Comparison of ENCODE assay signal across 2 cellular contexts in the genomic region with DNA sequence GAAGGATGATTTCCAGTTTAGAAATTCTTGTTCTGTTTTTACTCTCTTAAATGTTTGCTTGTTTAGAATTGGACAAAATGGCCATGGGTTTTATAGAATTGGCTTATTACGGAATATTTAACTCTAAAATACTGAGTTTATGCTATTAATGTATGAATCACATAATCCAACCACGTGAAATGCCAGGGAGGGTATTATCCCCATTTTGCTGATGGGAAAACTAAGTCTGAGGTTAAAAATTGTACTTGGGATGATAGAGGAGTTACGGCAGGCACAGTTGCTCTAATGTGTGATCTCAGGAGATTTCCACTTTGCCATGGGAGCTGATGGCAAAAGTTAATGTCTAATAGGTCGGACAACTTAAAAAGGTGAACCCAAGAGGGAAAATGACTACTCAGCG.
A peak's percentile ranks its signal among the peaks of the same experiment; 100 is the strongest.
TF ChIP-seq lines count a peak whose summit lies in the region.

No MANE protein-coding gene starts in this region.

TF ChIP-seq in IMR-90, 13 proteins besides CTCF, POLR2A, EP300 and RAD21:
- no peak for TF ChIP-seq CHD1 (IDR thresholded peaks at IDR 0.05; ENCODE audit: low read depth, low read length)
- no peak for TF ChIP-seq NFE2L2 (IDR thresholded peaks at IDR 0.05; ENCODE audit: low read depth, low read length)
- TF ChIP-seq ELK1 (IDR thresholded peaks at IDR 0.05; ENCODE audit: borderline replicate concordance, low read depth, low read length) = no peak
- no peak for TF ChIP-seq SMC3 (IDR thresholded peaks at IDR 0.05; ENCODE audit: low read depth, low read length)
- no peak for TF ChIP-seq BHLHE40 (IDR thresholded peaks at IDR 0.05; ENCODE audit: low read depth, low read length)
- no peak for TF ChIP-seq MAFK (IDR thresholded peaks at IDR 0.05; ENCODE audit: low read depth, low read length)
- TF ChIP-seq RCOR1 (IDR thresholded peaks at IDR 0.05; ENCODE audit: insufficient replicate concordance, low read length) = no peak
- TF ChIP-seq USF2 (IDR thresholded peaks at IDR 0.05; ENCODE audit: low read depth, low read length) = no peak
- TF ChIP-seq MAZ (IDR thresholded peaks at IDR 0.05; ENCODE audit: borderline replicate concordance, low read depth, low read length) = no peak
- TF ChIP-seq MXI1 (IDR thresholded peaks at IDR 0.05; ENCODE audit: borderline replicate concordance, low read depth, low read length) = no peak
- TF ChIP-seq RFX5 (IDR thresholded peaks at IDR 0.05; ENCODE audit: low read depth, low read length) = no peak
- no peak for TF ChIP-seq FOS (IDR thresholded peaks at IDR 0.05; ENCODE audit: low read depth, low read length)
- TF ChIP-seq CEBPB (IDR thresholded peaks at IDR 0.05; ENCODE audit: low read depth, low read length) = no peak
TF ChIP-seq in IMR-90: peak in this region for 0.

TF ChIP-seq in K562, 482 proteins besides CTCF, POLR2A, EP300 and RAD21:
- TF ChIP-seq SMARCA5 (IDR thresholded peaks at IDR 0.05) = 0 out of 2 replicates have a peak, but pooled peaks have one; percentile 34
- TF ChIP-seq COPS2 (conservative IDR thresholded peaks at IDR 0.05) = no peak
- peak; percentile 94 for TF ChIP-seq ADNP (tag; IDR thresholded peaks at IDR 0.05)
- TF ChIP-seq RBM25 (IDR thresholded peaks at IDR 0.05; ENCODE audit: low read depth, low read length, severe bottlenecking) = peak; percentile 91
- no peak for TF ChIP-seq XRCC5 (IDR thresholded peaks at IDR 0.05; ENCODE audit: low read depth, low read length)
- TF ChIP-seq RCOR1 (IDR thresholded peaks at IDR 0.05; ENCODE audit: borderline replicate concordance in 1 of 2, low read depth in 2 of 2, low read length in 2 of 2) = peak in 1 of 2 experiments; percentile 3; a peak in 1 of 4 replicates
- TF ChIP-seq BCOR (IDR thresholded peaks at IDR 0.05) = peak; percentile 73; the same call in 1 of the 2 replicates
